1 cellular context compared by ENCODE assay signal in the genomic region with DNA sequence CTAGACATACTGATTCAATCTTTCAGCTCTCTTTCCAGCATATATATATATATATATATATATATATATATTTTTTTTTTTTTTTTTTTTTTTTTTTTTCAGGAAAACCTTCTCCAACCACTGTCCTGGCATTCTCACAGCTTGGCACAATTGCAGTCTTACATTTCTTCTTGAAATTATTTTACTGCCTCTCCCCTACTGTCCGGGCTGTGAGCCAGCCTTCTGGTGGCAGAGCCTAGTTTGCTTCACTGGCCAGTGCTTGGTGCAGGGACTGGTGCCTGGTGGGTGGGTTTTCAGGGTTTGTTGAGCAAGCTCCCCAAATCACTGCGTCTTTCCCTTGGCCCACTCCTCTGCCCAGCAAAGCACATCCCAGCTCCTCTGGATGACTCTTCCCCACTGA.
TF ChIP-seq lines count a peak whose summit lies in the region.

No MANE protein-coding gene starts in this region.

TF ChIP-seq in K562, 482 proteins besides CTCF, POLR2A, EP300 and RAD21:
- TF ChIP-seq SAFB2 (IDR thresholded peaks at IDR 0.05; ENCODE audit: borderline replicate concordance, low read depth, low read length, severe bottlenecking) = no peak
- TF ChIP-seq ZNF583 (CRISPR knock-in tag; IDR thresholded peaks at IDR 0.05) = no peak
- no peak for TF ChIP-seq ZNF639 (CRISPR knock-in tag; conservative IDR thresholded peaks at IDR 0.05 in 1 of 2, IDR thresholded peaks at IDR 0.05 in 1 of 2)
- TF ChIP-seq RBM17 (IDR thresholded peaks at IDR 0.05; ENCODE audit: borderline replicate concordance, low read depth, low read length) = no peak
- no peak for TF ChIP-seq VEZF1 (CRISPR knock-in tag; IDR thresholded peaks at IDR 0.05)
TF ChIP-seq in K562: peak in this region for 0.
